In genomic region chr3:63908081-63908736, GRCh38 we compare ENCODE assay signal across 1 cellular context.
TF ChIP-seq lines count a peak whose summit lies in the region.

No MANE protein-coding gene starts in this region.

TF ChIP-seq in WTC11, 78 proteins besides CTCF, POLR2A, EP300 and RAD21 (continued from another document):
- TF ChIP-seq AR (CRISPR knock-in tag; IDR thresholded peaks at IDR 0.05) (no peak), ZNF281 (CRISPR knock-in tag; IDR thresholded peaks at IDR 0.05) (no peak), CREM (CRISPR knock-in tag; IDR thresholded peaks at IDR 0.05) (no peak), KAT7 (CRISPR knock-in tag; IDR thresholded peaks at IDR 0.05; ENCODE audit: borderline replicate concordance) (no peak), ZBTB43 (CRISPR knock-in tag; IDR thresholded peaks at IDR 0.05) (no peak), ZNF219 (CRISPR knock-in tag; IDR thresholded peaks at IDR 0.05; ENCODE audit: borderline replicate concordance) (no peak), EMX1 (CRISPR knock-in tag; IDR thresholded peaks at IDR 0.05) (no peak), PRDM15 (CRISPR knock-in tag; IDR thresholded peaks at IDR 0.05) (no peak), PREB (CRISPR knock-in tag; IDR thresholded peaks at IDR 0.05; ENCODE audit: borderline replicate concordance) (no peak), GRHL2 (CRISPR knock-in tag; IDR thresholded peaks at IDR 0.05; ENCODE audit: insufficient replicate concordance, severe bottlenecking) (no peak), TEAD1 (CRISPR knock-in tag; IDR thresholded peaks at IDR 0.05) (no peak), E2F5 (CRISPR knock-in tag; IDR thresholded peaks at IDR 0.05) (no peak)
